In genomic region chr10:71294091-71294561, GRCh38 we compare ENCODE assay signal across 21 cellular contexts. TPM values are rescaled to one million over a fixed set of nuclear protein-coding genes. Genes with fewer than 3 reads are reported as not detected.
A peak's percentile ranks its signal among the peaks of the same experiment; 100 is the strongest.
DNase-seq lines count a peak whose midpoint lies in the region; ATAC-seq and TF ChIP-seq lines count a peak whose summit lies in the region.
"Had no signal": no experiment of that assay in that cellular context is flagged by ENCODE, and none has a peak within 500 bp of the region (broad histone marks: within the 10 kb centered on the region; RNA-seq: fewer than 3 reads in every experiment).

No MANE protein-coding gene starts in this region.

- peak overlapping the region; percentile 95 for H3K27ac Mint-ChIP-seq in mesothelial cell of epicardium
- no peak overlapping the region for H3K27ac Mint-ChIP-seq in activated CD4-positive, alpha-beta T cell treated with anti-CD3 and anti-CD28 coated beads for 36 hours
- H3K27ac Mint-ChIP-seq: activated B cell treated with CpG ODN at 0.5 μM for 24 hours; activated CD4-positive, alpha-beta memory T cell treated with anti-CD3 and anti-CD28 coated beads for 36 hours; activated naive CD8-positive, alpha-beta T cell treated with anti-CD3 and anti-CD28 coated beads, Interleukin-2, amount 10 ng/mL, durations not matched to agents 7 days and 5 days; stimulated activated naive CD8-positive, alpha-beta T cell treated with anti-CD3 and anti-CD28 coated beads, Interleukin-15, Interleukin-2, amounts not matched to agents 100 ng/mL and 50 ng/mL, for 24 hours had no signal

- H3K27me3 Mint-ChIP-seq in mesothelial cell of epicardium (ENCODE audit: low read depth) = no peaks in the 10 kb centered on the region
- H3K27me3 Mint-ChIP-seq in activated CD4-positive, alpha-beta T cell treated with anti-CD3 and anti-CD28 coated beads for 36 hours = no peaks in the 10 kb centered on the region
- H3K27me3 Mint-ChIP-seq: stimulated activated naive CD8-positive, alpha-beta T cell treated with anti-CD3 and anti-CD28 coated beads, Interleukin-15, Interleukin-2, amounts not matched to agents 100 ng/mL and 50 ng/mL, for 24 hours had no signal

- peak overlapping the region; percentile 25 for H3K27ac ChIP-seq in temporal lobe (ENCODE audit: low read depth, low read length)
- H3K27ac ChIP-seq: C4-2B, coronary artery, right atrium auricular region, vagina had no signal

- DNase-seq in NCI-H226 (peak; percentile 36), epithelial cell of esophagus (ENCODE audit: low read depth) (peak; percentile 23), mesothelial cell of epicardium (ENCODE audit: low spot score in 2 of 2, unreplicated experiment in 2 of 2) (peak in 1 of 2 experiments; percentile 55), NOMO-1 (lab: John Stamatoyannopoulos, UW; ENCODE audit: unreplicated experiment in 2 of 2) (no peak), HCEC 1CT (no peak), NCI-H446 treated with DMSO at 0.1 percent for 48 hours (lab: John Stamatoyannopoulos, UW) (no peak)
- DNase-seq in activated CD4-positive, alpha-beta T cell treated with anti-CD3 and anti-CD28 coated beads for 36 hours = no peak
- DNase-seq: activated B cell treated with CpG ODN at 0.5 μM for 24 hours; activated CD4-positive, alpha-beta memory T cell treated with anti-CD3 and anti-CD28 coated beads for 36 hours; activated naive CD8-positive, alpha-beta T cell treated with anti-CD3 and anti-CD28 coated beads, Interleukin-2, amount 10 ng/mL, durations not matched to agents 7 days and 5 days; left ventricle myocardium superior; MM.1S; NCI-H774 had no signal

- ATAC-seq in activated CD4-positive, alpha-beta T cell treated with anti-CD3 and anti-CD28 coated beads for 36 hours = no peak
- ATAC-seq: K562, left ventricle myocardium superior had no signal

- peaks cover 34% of the 10 kb centered on the region for H3K36me3 Mint-ChIP-seq in mesothelial cell of epicardium
- H3K36me3 Mint-ChIP-seq in activated CD4-positive, alpha-beta T cell treated with anti-CD3 and anti-CD28 coated beads for 36 hours (ENCODE audit: low read depth) = no peaks in the 10 kb centered on the region
- H3K36me3 Mint-ChIP-seq: activated CD4-positive, alpha-beta memory T cell treated with anti-CD3 and anti-CD28 coated beads for 36 hours; activated naive CD8-positive, alpha-beta T cell treated with anti-CD3 and anti-CD28 coated beads, Interleukin-2, amount 10 ng/mL, durations not matched to agents 7 days and 5 days had no signal

- intact Hi-C loops in activated CD4-positive, alpha-beta T cell treated with anti-CD3 and anti-CD28 coated beads for 36 hours (cut with DNase I, micrococcal nuclease) = no loop called here

- POLR2A ChIA-PET in activated CD4-positive, alpha-beta T cell treated with anti-CD3 and anti-CD28 coated beads for 36 hours (lab: Charles Lee) = no interaction called here

- H3K4me3 ChIP-seq in epithelial cell of esophagus (ENCODE audit: low read length) = no peak overlapping the region
- H3K4me3 ChIP-seq: coronary artery, HAP-1, K562, right atrium auricular region, vagina had no signal

- CTCF ChIA-PET in activated CD4-positive, alpha-beta T cell treated with anti-CD3 and anti-CD28 coated beads for 36 hours (lab: Charles Lee) = interaction anchor here (0.6 kb wide), 1 partner anchor 37 kb away, joined by 4 read pairs; no protein-coding TSS in a partner anchor

- TF ChIP-seq CTCF in epithelial cell of esophagus (IDR thresholded peaks at IDR 0.05; ENCODE audit: insufficient read depth, low read depth, low read length, missing control alignments) (no peak), mesothelial cell of epicardium (IDR thresholded peaks at IDR 0.05; ENCODE audit: unreplicated experiment) (no peak)

- H3K4me3 Mint-ChIP-seq in mesothelial cell of epicardium = no peak overlapping the region
- H3K4me3 Mint-ChIP-seq in activated CD4-positive, alpha-beta T cell treated with anti-CD3 and anti-CD28 coated beads for 36 hours = no peak overlapping the region
- H3K4me3 Mint-ChIP-seq: activated B cell treated with CpG ODN at 0.5 μM for 24 hours; activated CD4-positive, alpha-beta memory T cell treated with anti-CD3 and anti-CD28 coated beads for 36 hours; activated naive CD8-positive, alpha-beta T cell treated with anti-CD3 and anti-CD28 coated beads, Interleukin-2, amount 10 ng/mL, durations not matched to agents 7 days and 5 days; stimulated activated naive CD8-positive, alpha-beta T cell treated with anti-CD3 and anti-CD28 coated beads, Interleukin-15, Interleukin-2, amounts not matched to agents 100 ng/mL and 50 ng/mL, for 24 hours had no signal

- peaks cover 10% of the 10 kb centered on the region for H3K4me1 Mint-ChIP-seq in mesothelial cell of epicardium
- no peaks in the 10 kb centered on the region for H3K4me1 Mint-ChIP-seq in activated CD4-positive, alpha-beta T cell treated with anti-CD3 and anti-CD28 coated beads for 36 hours

- H3K9me3 Mint-ChIP-seq in mesothelial cell of epicardium = no peaks in the 10 kb centered on the region
- no peaks in the 10 kb centered on the region for H3K9me3 Mint-ChIP-seq in activated CD4-positive, alpha-beta T cell treated with anti-CD3 and anti-CD28 coated beads for 36 hours (ENCODE audit: low read depth)
- H3K9me3 Mint-ChIP-seq: activated B cell treated with CpG ODN at 0.5 μM for 24 hours; activated CD4-positive, alpha-beta memory T cell treated with anti-CD3 and anti-CD28 coated beads for 36 hours; activated naive CD8-positive, alpha-beta T cell treated with anti-CD3 and anti-CD28 coated beads, Interleukin-2, amount 10 ng/mL, durations not matched to agents 7 days and 5 days; stimulated activated naive CD8-positive, alpha-beta T cell treated with anti-CD3 and anti-CD28 coated beads, Interleukin-15, Interleukin-2, amounts not matched to agents 100 ng/mL and 50 ng/mL, for 24 hours had no signal

RNA-seq across cellular contexts. Expression of gene SLC29A3, which starts 24.9 kb away (rescaled TPM):
- 10.8 to 11.4 TPM (median 11.0 TPM) in 3 replicates for total RNA-seq in mesothelial cell of epicardium
- total RNA-seq in temporal lobe = 1.2 TPM
- 1 to 10 TPM; 2.4 to 2.6 TPM for total RNA-seq in activated CD4-positive, alpha-beta T cell treated with anti-CD3 and anti-CD28 coated beads for 36 hours

Comparison
In these comparisons a context has a peak if more than half of its experiments do, and no peak if none do; other contexts are left out.
1. DNase-seq: peak in NCI-H226 (single experiment) and epithelial cell of esophagus (single experiment); none in NOMO-1 (0 of 2), HCEC 1CT (single experiment), NCI-H446 treated with DMSO at 0.1 percent for 48 hours (single experiment) and activated CD4-positive, alpha-beta T cell treated with anti-CD3 and anti-CD28 coated beads for 36 hours (single experiment).